In genomic region chr2:69308338-69308737, GRCh38 we compare ENCODE assay signal across 19 cellular contexts.
DNase-seq lines count a peak whose midpoint lies in the region; ATAC-seq and TF ChIP-seq lines count a peak whose summit lies in the region.
"Had no signal": no experiment of that assay in that cellular context is flagged by ENCODE, and none has a peak within 500 bp of the region (broad histone marks: within the 10 kb centered on the region; RNA-seq: fewer than 3 reads in every experiment).

No MANE protein-coding gene starts in this region.

- no peaks in the 10 kb centered on the region for H3K9me2 ChIP-seq in PC-9 (ENCODE audit: insufficient read depth)

- H3K27ac ChIP-seq in left ventricle myocardium inferior (replicated peaks) (peak overlapping the region; percentile 68), gastroesophageal sphincter (peak overlapping the region; percentile 58 to 94 (median 90)), skeletal muscle tissue (ENCODE audit: low read depth, low read length) (peak overlapping the region; percentile 80), aorta (ENCODE audit: low read depth in 1 of 2, low read length in 2 of 2) (peak overlapping the region; percentile 84 to 98), PC-9 (no peak overlapping the region)
- H3K27ac ChIP-seq: KMS-11 had no signal

- peaks cover 9% of the 10 kb centered on the region; the same call in 1 of the 2 replicates for H3F3A ChIP-seq in PC-9 (ENCODE audit: insufficient read depth, low read depth)

- no peak for TF ChIP-seq CTCF in left ventricle myocardium inferior (IDR thresholded peaks at IDR 0.05; ENCODE audit: borderline replicate concordance)
- TF ChIP-seq CTCF in gastroesophageal sphincter (IDR thresholded peaks at IDR 0.05), result no peak
- no peak for TF ChIP-seq CTCF in PC-9 (conservative IDR thresholded peaks at IDR 0.05)

- 93 to 96% methylated on average over 6 to 7 of the region's 8 CpGs for WGBS in gastroesophageal sphincter (ENCODE audit: low coverage in 1 of 2), 2 donors
- 90 to 93% methylated on average over 8 of the region's 8 CpGs for WGBS in aorta, 2 donors

- no peak overlapping the region for H3K4me2 ChIP-seq in PC-9

- H3K4me1 Mint-ChIP-seq in naive thymus-derived CD8-positive, alpha-beta T cell, result peaks cover 3 to 26% (median 19%) of the 10 kb centered on the region in 4 donors

- no peak overlapping the region for H3K27ac Mint-ChIP-seq in naive thymus-derived CD8-positive, alpha-beta T cell
- H3K27ac Mint-ChIP-seq: activated naive CD8-positive, alpha-beta T cell treated with anti-CD3 and anti-CD28 coated beads for 36 hours had no signal

- ATAC-seq in left cardiac atrium, result no peak
- no peak for ATAC-seq in gastroesophageal sphincter
- ATAC-seq in aorta (ENCODE audit: low FRiP score), result no peak
- no peak for ATAC-seq in naive thymus-derived CD8-positive, alpha-beta T cell
- ATAC-seq: left lung had no signal

- DNase-seq in left ventricle myocardium inferior (no peak), left cardiac atrium (no peak), aorta (peak in 1 of 2 donors; percentile 73), activated gamma-delta T cell (lab: John Stamatoyannopoulos, UW) (no peak), PC-9 (no peak)
- no peak for DNase-seq in naive thymus-derived CD8-positive, alpha-beta T cell
- DNase-seq: activated CD4-positive, alpha-beta T cell treated with anti-CD3 and anti-CD28 coated beads, Interleukin-2, amount 50 U/mL, for 4 hours; activated naive CD8-positive, alpha-beta T cell treated with anti-CD3 and anti-CD28 coated beads for 36 hours; activated T-cell treated with anti-CD3 and anti-CD28 coated beads, Interleukin-2, amount 50 U/mL, for 1 hour; C1 segment of cervical spinal cord; dermis blood vessel endothelial cell; left lung; NCI-H1092 treated with DMSO at 0.1 percent for 48 hours; NCI-H2171; NCI-H774; testis had no signal

- CTCF ChIA-PET in PC-9 (lab: Charles Lee), result interaction anchor here (1.2 kb wide), 1 partner anchor 365 kb away, joined by 3 read pairs; no protein-coding TSS in a partner anchor

- TF ChIP-seq POLR2A in gastroesophageal sphincter (IDR thresholded peaks at IDR 0.05), result no peak

- H3K9me3 ChIP-seq in left ventricle myocardium inferior (replicated peaks) (peaks cover 20% of the 10 kb centered on the region), gastroesophageal sphincter (peaks cover 0 to 7% (median 0%) of the 10 kb centered on the region in 3 donors), skeletal muscle tissue (ENCODE audit: control insufficient read depth in 3 of 3, low read length in 3 of 3) (peaks cover 0 to 5% (median 2%) of the 10 kb centered on the region in 3 donors), aorta (ENCODE audit: control insufficient read depth, low read length) (peaks cover 1% of the 10 kb centered on the region), PC-9 (ENCODE audit: insufficient read depth, low read depth) (no peaks in the 10 kb centered on the region)
- H3K9me3 ChIP-seq: testis had no signal

- POLR2A ChIA-PET in naive thymus-derived CD8-positive, alpha-beta T cell (lab: Charles Lee), result no interaction called here
- POLR2A ChIA-PET in PC-9 (lab: Charles Lee; ENCODE audit: unreplicated experiment), result no interaction called here

- H3K9me3 Mint-ChIP-seq in naive thymus-derived CD8-positive, alpha-beta T cell, result peaks cover 0 to 13% (median 4%) of the 10 kb centered on the region in 9 donors

- H3K27me3 ChIP-seq in left ventricle myocardium inferior (ENCODE audit: low read depth) (peaks cover 22% of the 10 kb centered on the region), gastroesophageal sphincter (no peaks in the 10 kb centered on the region), skeletal muscle tissue (ENCODE audit: control insufficient read depth in 3 of 3, insufficient read depth in 3 of 3, low read length in 3 of 3) (peaks cover 0 to 24% (median 12%) of the 10 kb centered on the region in 3 donors), aorta (ENCODE audit: control insufficient read depth in 1 of 2, insufficient read depth in 2 of 2, low read length in 1 of 2) (no peaks in the 10 kb centered on the region), PC-9 (ENCODE audit: insufficient read depth, low read depth) (peaks cover 17% of the 10 kb centered on the region)
- H3K27me3 ChIP-seq: testis had no signal

- H3K4me3 ChIP-seq in left ventricle myocardium inferior (no peak overlapping the region), gastroesophageal sphincter (no peak overlapping the region), skeletal muscle tissue (ENCODE audit: low read length in 3 of 3) (no peak overlapping the region), aorta (ENCODE audit: low read length in 2 of 2) (no peak overlapping the region), PC-9 (no peak overlapping the region)
- H3K4me3 ChIP-seq: left lung had no signal

- H3K36me3 ChIP-seq in left ventricle myocardium inferior, result peaks cover 10% of the 10 kb centered on the region
- no peaks in the 10 kb centered on the region for H3K36me3 ChIP-seq in gastroesophageal sphincter
- peaks cover 0 to 7% (median 0%) of the 10 kb centered on the region in 3 donors for H3K36me3 ChIP-seq in skeletal muscle tissue (ENCODE audit: control insufficient read depth in 3 of 3, insufficient read depth in 3 of 3, low read length in 3 of 3)
- H3K36me3 ChIP-seq in aorta (ENCODE audit: control insufficient read depth in 1 of 2, insufficient read depth in 2 of 2, low read length in 1 of 2), result no peaks in the 10 kb centered on the region
- no peaks in the 10 kb centered on the region for H3K36me3 ChIP-seq in PC-9 (ENCODE audit: low read depth)
- H3K36me3 ChIP-seq: left lung had no signal

- TF ChIP-seq EP300 in gastroesophageal sphincter (IDR thresholded peaks at IDR 0.05), result no peak

- peaks cover 4 to 6% (median 5%) of the 10 kb centered on the region in 3 donors for H3K36me3 Mint-ChIP-seq in naive thymus-derived CD8-positive, alpha-beta T cell

- no TSS peak for BruUV-seq in PC-9 (replicated peaks; lab: Mats Ljungman, UMichigan)

- H3K9ac ChIP-seq in skeletal muscle tissue (ENCODE audit: low read depth in 1 of 3, low read length in 3 of 3), result no peak overlapping the region
- H3K9ac ChIP-seq: KMS-11 had no signal

- H3K4me3 Mint-ChIP-seq in naive thymus-derived CD8-positive, alpha-beta T cell, result peak overlapping the region in 3 of 10 donors; percentile 13 to 74 (median 29)
- H3K4me3 Mint-ChIP-seq: activated naive CD8-positive, alpha-beta T cell treated with anti-CD3 and anti-CD28 coated beads for 36 hours had no signal

- no peaks in the 10 kb centered on the region for H4K20me1 ChIP-seq in PC-9 (ENCODE audit: insufficient read depth)

- peaks cover 7 to 21% (median 11%) of the 10 kb centered on the region in 5 donors for H3K27me3 Mint-ChIP-seq in naive thymus-derived CD8-positive, alpha-beta T cell

- H3K4me1 ChIP-seq in left ventricle myocardium inferior, result peaks cover 48% of the 10 kb centered on the region
- H3K4me1 ChIP-seq in gastroesophageal sphincter, result peaks cover 3 to 65% (median 42%) of the 10 kb centered on the region in 3 donors
- H3K4me1 ChIP-seq in skeletal muscle tissue (ENCODE audit: control insufficient read depth in 3 of 3, insufficient read depth in 3 of 3, low read length in 3 of 3), result peaks cover 37 to 40% (median 39%) of the 10 kb centered on the region in 3 donors
- H3K4me1 ChIP-seq in aorta (ENCODE audit: control insufficient read depth in 1 of 2, insufficient read depth in 2 of 2, low read length in 2 of 2), result peaks cover 3 to 4% of the 10 kb centered on the region in 2 donors
- peaks cover 9% of the 10 kb centered on the region; the same call in 1 of the 2 replicates for H3K4me1 ChIP-seq in PC-9 (replicated peaks; ENCODE audit: insufficient read depth)

- H3K79me2 ChIP-seq in PC-9 (ENCODE audit: low read depth), result no peaks in the 10 kb centered on the region

- H2AFZ ChIP-seq in PC-9, result no peak overlapping the region

- intact Hi-C loops in left ventricle myocardium inferior (cut with micrococcal nuclease), result loop anchor here (5.0 kb wide), 1 partner anchor 281 kb away; no protein-coding TSS in a partner anchor
- intact Hi-C loops in left cardiac atrium (cut with DNase I), result loop anchor here (5.0 kb wide), 3 partner anchors 131 to 366 kb away; partner anchors contain the start of gene ANTXR1 (in 1 of the 2)
- intact Hi-C loops in aorta (cut with DNase I), result loop anchor here (2.0 to 10.0 kb wide), 9 partner anchors 54 to 366 kb away; partner anchors contain the start of gene ANTXR1 (in 1 of the 2)
- intact Hi-C loops in PC-9 (cut with micrococcal nuclease; ENCODE audit: unreplicated experiment), result loop anchor here (5.0 to 10.0 kb wide), 3 partner anchors 171 to 844 kb away; partner anchors contain the start of genes APLF and FBXO48
